ENCODE assay signal across 17 cellular contexts in the genomic region with DNA sequence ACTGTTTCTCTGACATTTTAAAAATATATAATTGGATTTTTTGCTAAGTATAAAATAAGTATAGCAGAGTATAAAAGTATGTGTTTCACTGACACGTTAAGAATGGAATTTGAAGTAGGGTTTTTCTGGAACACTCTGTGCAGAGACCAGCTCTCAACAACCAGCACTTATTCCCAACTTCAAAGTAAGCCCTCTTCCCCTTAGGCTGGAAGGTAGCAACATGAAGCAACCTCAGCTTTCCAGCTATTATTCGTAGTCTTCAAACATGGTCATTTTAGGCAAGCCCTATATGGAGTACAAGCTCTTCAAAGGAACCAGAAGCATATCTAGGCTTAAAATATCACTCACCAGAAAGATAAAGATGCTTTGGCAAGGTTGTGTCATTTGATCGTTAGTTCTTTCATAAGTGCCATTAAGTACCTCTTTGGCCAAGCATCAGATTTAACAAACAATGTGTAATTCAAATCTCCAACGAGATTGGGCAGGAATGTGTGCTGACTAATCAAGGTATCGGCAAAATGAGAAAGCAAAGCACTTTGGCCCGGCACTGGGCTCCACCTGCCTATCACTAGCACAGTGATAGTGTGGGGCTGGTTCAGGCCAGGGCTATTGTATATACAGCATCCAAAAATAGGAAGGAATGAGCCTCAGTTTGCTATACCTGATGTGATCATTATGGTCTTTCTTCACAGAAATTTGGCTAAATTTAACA.
DNase-seq lines count a peak whose midpoint lies in the region; ATAC-seq, FAIRE-seq and TF ChIP-seq lines count a peak whose summit lies in the region.
"Had no signal": no experiment of that assay in that cellular context is flagged by ENCODE, and none has a peak within 500 bp of the region (broad histone marks: within the 10 kb centered on the region; RNA-seq: fewer than 3 reads in every experiment).

No MANE protein-coding gene starts in this region.

- H3K9me3 Mint-ChIP-seq in T-helper 2 cell treated with Interferon-gamma antibody and Interleukin-4, amounts not matched to agents 5 μg/mL and 100 μg/mL, for 36 hours = no peaks in the 10 kb centered on the region
- H3K9me3 Mint-ChIP-seq: activated naive CD4-positive, alpha-beta T cell treated with anti-CD3 and anti-CD28 coated beads for 36 hours; activated T-cell treated with anti-CD3 and anti-CD28 coated beads, Interleukin-2, amount 50 U/mL, for 24 hours; endodermal cell had no signal

- no peak overlapping the region for H3K4me3 ChIP-seq in heart left ventricle
- H3K4me3 ChIP-seq in body of pancreas = no peak overlapping the region
- no peak overlapping the region for H3K4me3 ChIP-seq in kidney (ENCODE audit: low read length in 2 of 2)

- H3K4me3 Mint-ChIP-seq in T-helper 2 cell treated with Interferon-gamma antibody and Interleukin-4, amounts not matched to agents 5 μg/mL and 100 μg/mL, for 36 hours = no peak overlapping the region
- H3K4me3 Mint-ChIP-seq: activated CD8-positive, alpha-beta T cell treated with anti-CD3 and anti-CD28 coated beads, Interleukin-2, amount 10 ng/mL, durations not matched to agents 7 days and 5 days; activated naive CD4-positive, alpha-beta T cell treated with anti-CD3 and anti-CD28 coated beads for 36 hours; activated T-cell treated with anti-CD3 and anti-CD28 coated beads, Interleukin-2, amount 50 U/mL, for 24 hours; endodermal cell had no signal

- H3K27me3 Mint-ChIP-seq in T-helper 2 cell treated with Interferon-gamma antibody and Interleukin-4, amounts not matched to agents 5 μg/mL and 100 μg/mL, for 36 hours (ENCODE audit: low read depth) = no peaks in the 10 kb centered on the region

- WGBS in heart left ventricle, 4 donors = 27 to 39% (median 32%) methylated on average over 6 of the region's 6 CpGs
- WGBS in body of pancreas, 2 donors = 27 to 28% methylated on average over 6 of the region's 6 CpGs

- intact Hi-C loops in left ventricle myocardium superior (cut with micrococcal nuclease) (no loop called here), heart left ventricle (cut with DNase I) (no loop called here), body of pancreas (cut with DNase I) (no loop called here), kidney (cut with DNase I) (no loop called here)

- no peaks in the 10 kb centered on the region for H3K4me1 Mint-ChIP-seq in T-helper 2 cell treated with Interferon-gamma antibody and Interleukin-4, amounts not matched to agents 5 μg/mL and 100 μg/mL, for 36 hours (ENCODE audit: low read depth)
- H3K4me1 Mint-ChIP-seq: endodermal cell had no signal

- ATAC-seq in left ventricle myocardium superior = peak; percentile 72
- ATAC-seq in heart left ventricle = no peak
- peak; percentile 47 for ATAC-seq in body of pancreas
- ATAC-seq: activated CD8-positive, alpha-beta T cell treated with anti-CD3 and anti-CD28 coated beads, Interleukin-2, amount 10 ng/mL, durations not matched to agents 7 days and 5 days; left lobe of liver had no signal

- peaks cover 0 to 6% (median 0%) of the 10 kb centered on the region in 9 donors for H3K27me3 ChIP-seq in heart left ventricle
- H3K27me3 ChIP-seq in body of pancreas = no peaks in the 10 kb centered on the region

- H3K9ac ChIP-seq in kidney (ENCODE audit: low read length in 2 of 2) = no peak overlapping the region

- FAIRE-seq in kidney (lab: Jason Lieb, UNC) = no peak

- H3K4me1 ChIP-seq in heart left ventricle (no peaks in the 10 kb centered on the region), body of pancreas (no peaks in the 10 kb centered on the region), kidney (ENCODE audit: control insufficient read depth in 1 of 2, insufficient read depth in 1 of 2, low read depth in 1 of 2, low read length in 2 of 2) (no peaks in the 10 kb centered on the region)

- TF ChIP-seq POLR2A in heart left ventricle (IDR thresholded peaks at IDR 0.05) (no peak), body of pancreas (IDR thresholded peaks at IDR 0.05) (no peak)

- no peaks in the 10 kb centered on the region for H3K9me3 ChIP-seq in heart left ventricle
- H3K9me3 ChIP-seq in body of pancreas = no peaks in the 10 kb centered on the region
- H3K9me3 ChIP-seq in kidney (ENCODE audit: control insufficient read depth in 1 of 2, low read length in 2 of 2) = no peaks in the 10 kb centered on the region

- no peak overlapping the region for H3K27ac Mint-ChIP-seq in T-helper 2 cell treated with Interferon-gamma antibody and Interleukin-4, amounts not matched to agents 5 μg/mL and 100 μg/mL, for 36 hours
- H3K27ac Mint-ChIP-seq: activated CD8-positive, alpha-beta T cell treated with anti-CD3 and anti-CD28 coated beads, Interleukin-2, amount 10 ng/mL, durations not matched to agents 7 days and 5 days; activated naive CD4-positive, alpha-beta T cell treated with anti-CD3 and anti-CD28 coated beads for 36 hours; activated T-cell treated with anti-CD3 and anti-CD28 coated beads, Interleukin-2, amount 50 U/mL, for 24 hours; endodermal cell had no signal

- H3K27ac ChIP-seq in heart left ventricle (no peak overlapping the region), body of pancreas (no peak overlapping the region), kidney (ENCODE audit: low read depth in 2 of 2, low read length in 2 of 2) (no peak overlapping the region)
- H3K27ac ChIP-seq: C4-2B had no signal

- H3K36me3 Mint-ChIP-seq in T-helper 2 cell treated with Interferon-gamma antibody and Interleukin-4, amounts not matched to agents 5 μg/mL and 100 μg/mL, for 36 hours (ENCODE audit: low read depth) = no peaks in the 10 kb centered on the region

- DNase-seq in left ventricle myocardium superior (peak; percentile 26), heart left ventricle (no peak), NCI-H2107 (lab: John Stamatoyannopoulos, UW) (peak; percentile 72), body of pancreas (peak in 2 of 4 donors; percentile 10 to 14), kidney (no peak), SW480 (ENCODE audit: low spot score) (no peak), SKM-1 treated with dmso at 0.1 percent for 144 hours (lab: John Stamatoyannopoulos, UW; ENCODE audit: unreplicated experiment) (no peak)
- no peak for DNase-seq in T-helper 2 cell treated with Interferon-gamma antibody and Interleukin-4, amounts not matched to agents 5 μg/mL and 100 μg/mL, for 36 hours (ENCODE audit: low spot score)
- DNase-seq: activated CD8-positive, alpha-beta T cell treated with anti-CD3 and anti-CD28 coated beads, Interleukin-2, amount 10 ng/mL, durations not matched to agents 7 days and 5 days; activated naive CD4-positive, alpha-beta T cell treated with anti-CD3 and anti-CD28 coated beads for 36 hours; activated T-cell treated with anti-CD3 and anti-CD28 coated beads, Interleukin-2, amount 50 U/mL, for 24 hours; aorta; endodermal cell; NCI-H524 treated with DMSO at 0.1 percent for 48 hours; T-helper 9 cell had no signal

- TF ChIP-seq CTCF in heart left ventricle (IDR thresholded peaks at IDR 0.05) = no peak
- TF ChIP-seq CTCF in body of pancreas (IDR thresholded peaks at IDR 0.05) = no peak
- no peak for TF ChIP-seq CTCF in kidney (IDR thresholded peaks at IDR 0.05; ENCODE audit: borderline replicate concordance, extremely low read depth, insufficient read depth)

- H3K36me3 ChIP-seq in heart left ventricle (no peaks in the 10 kb centered on the region), body of pancreas (replicated peaks in 1 of 2; ENCODE audit: insufficient read depth in 1 of 2, low read depth in 2 of 2) (no peaks in the 10 kb centered on the region), kidney (ENCODE audit: control insufficient read depth in 1 of 2, insufficient read depth in 2 of 2, low read length in 2 of 2) (no peaks in the 10 kb centered on the region)

Comparison
In these comparisons a context has a peak if more than half of its experiments do, and no peak if none do; other contexts are left out.
1. ATAC-seq: peak in left ventricle myocardium superior (single experiment) and body of pancreas (single experiment); none in heart left ventricle (0 of 4).
2. DNase-seq: peak in left ventricle myocardium superior (single experiment) and NCI-H2107 (single experiment); none in heart left ventricle (0 of 5), kidney (single experiment), SW480 (single experiment), T-helper 2 cell treated with Interferon-gamma antibody and Interleukin-4, amounts not matched to agents 5 μg/mL and 100 μg/mL, for 36 hours (single experiment) and SKM-1 treated with dmso at 0.1 percent for 144 hours (single experiment).